In genomic region chr15:61784734-61785133, GRCh38 we compare ENCODE assay signal across 9 cellular contexts.
"Had no signal": no experiment of that assay in that cellular context is flagged by ENCODE, and none has a peak within 500 bp of the region (broad histone marks: within the 10 kb centered on the region; RNA-seq: fewer than 3 reads in every experiment).

No MANE protein-coding gene starts in this region.

- ATAC-seq: HepG2, K562 had no signal

- H3K4me3 ChIP-seq: K562 had no signal

- FAIRE-seq: HepG2, HTR-8/SVneo, K562 had no signal

- H3K27ac ChIP-seq: HL-60, KMS-11 had no signal

- DNase-seq: IMR-90, Karpas-422, KBM-7, KG1 had no signal

- H3K4me2 ChIP-seq: KMS-11 had no signal
